Comparison of ENCODE assay signal across 22 cellular contexts in the genomic region with DNA sequence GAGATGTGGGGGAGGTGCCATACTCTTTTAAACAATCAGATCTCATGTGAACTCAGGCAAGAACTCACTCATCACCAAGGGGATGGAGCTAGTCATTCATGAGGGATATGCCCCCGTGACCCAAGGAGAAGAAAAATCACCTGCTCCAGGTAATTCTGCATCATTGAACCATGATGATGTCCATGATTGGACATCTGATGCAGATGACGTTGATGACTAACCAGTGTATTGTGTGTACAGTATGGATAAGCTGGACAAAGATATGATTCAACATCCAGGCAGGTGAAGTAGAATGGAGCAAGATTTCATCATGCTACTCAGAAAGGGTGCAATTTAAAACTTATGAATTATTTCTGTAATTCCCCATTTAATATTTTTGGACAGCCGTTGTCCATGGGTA.
"Had no signal": no experiment of that assay in that cellular context is flagged by ENCODE, and none has a peak within 500 bp of the region (broad histone marks: within the 10 kb centered on the region; RNA-seq: fewer than 3 reads in every experiment).

No MANE protein-coding gene starts in this region.

- H3K4me3 Mint-ChIP-seq: activated CD4-positive, alpha-beta memory T cell treated with anti-CD3 and anti-CD28 coated beads, Interleukin-2, amount 10 ng/mL, durations not matched to agents 7 days and 5 days; activated CD4-positive, alpha-beta T cell treated with anti-CD3 and anti-CD28 coated beads, Interleukin-2, amount 10 ng/mL, durations not matched to agents 24 days and 14 days; activated naive CD4-positive, alpha-beta T cell treated with anti-CD3 and anti-CD28 coated beads, Interleukin-2, amount 10 ng/mL, durations not matched to agents 7 days and 5 days; activated T-cell treated with anti-CD3 and anti-CD28 coated beads, Interleukin-2, amount 50 U/mL, for 72 hours; nephron; stimulated activated effector memory CD8-positive, alpha-beta T cell treated with anti-CD3 and anti-CD28 coated beads, Interleukin-12 subunit alpha, Interleukin-12 subunit beta, amount 100 ng/mL, for 72 hours; stimulated activated naive CD8-positive, alpha-beta T cell treated with anti-CD3 and anti-CD28 coated beads, Interleukin-15, amount 100 ng/mL, for 72 hours had no signal

- H3K4me1 ChIP-seq: esophagus muscularis mucosa, gastrocnemius medialis, pancreas, tibial artery had no signal

- H3K9me3 Mint-ChIP-seq: activated CD4-positive, alpha-beta memory T cell treated with anti-CD3 and anti-CD28 coated beads, Interleukin-2, amount 10 ng/mL, durations not matched to agents 7 days and 5 days; activated CD4-positive, alpha-beta T cell treated with anti-CD3 and anti-CD28 coated beads, Interleukin-2, amount 10 ng/mL, durations not matched to agents 24 days and 14 days; activated naive CD4-positive, alpha-beta T cell treated with anti-CD3 and anti-CD28 coated beads, Interleukin-2, amount 10 ng/mL, durations not matched to agents 7 days and 5 days; nephron; stimulated activated naive CD8-positive, alpha-beta T cell treated with anti-CD3 and anti-CD28 coated beads, Interleukin-15, amount 100 ng/mL, for 72 hours had no signal

- H3K36me3 Mint-ChIP-seq: activated naive CD4-positive, alpha-beta T cell treated with anti-CD3 and anti-CD28 coated beads, Interleukin-2, amount 10 ng/mL, durations not matched to agents 7 days and 5 days; stimulated activated effector memory CD8-positive, alpha-beta T cell treated with anti-CD3 and anti-CD28 coated beads, Interleukin-12 subunit alpha, Interleukin-12 subunit beta, amount 100 ng/mL, for 72 hours had no signal

- ATAC-seq: activated T-cell treated with anti-CD3 and anti-CD28 coated beads, Interleukin-2, amount 50 U/mL, for 72 hours; gastrocnemius medialis; pancreas; right cardiac atrium; stimulated activated effector memory CD8-positive, alpha-beta T cell treated with anti-CD3 and anti-CD28 coated beads, Interleukin-12 subunit alpha, Interleukin-12 subunit beta, amount 100 ng/mL, for 72 hours; stimulated activated naive CD8-positive, alpha-beta T cell treated with anti-CD3 and anti-CD28 coated beads, Interleukin-15, amount 100 ng/mL, for 72 hours had no signal

- H3K27me3 Mint-ChIP-seq: activated CD4-positive, alpha-beta memory T cell treated with anti-CD3 and anti-CD28 coated beads, Interleukin-2, amount 10 ng/mL, durations not matched to agents 7 days and 5 days; activated CD4-positive, alpha-beta T cell treated with anti-CD3 and anti-CD28 coated beads, Interleukin-2, amount 10 ng/mL, durations not matched to agents 24 days and 14 days; activated naive CD4-positive, alpha-beta T cell treated with anti-CD3 and anti-CD28 coated beads, Interleukin-2, amount 10 ng/mL, durations not matched to agents 7 days and 5 days; stimulated activated naive CD8-positive, alpha-beta T cell treated with anti-CD3 and anti-CD28 coated beads, Interleukin-15, amount 100 ng/mL, for 72 hours had no signal

- H3K27me3 ChIP-seq: esophagus muscularis mucosa, gastrocnemius medialis, pancreas, tibial artery had no signal

- H3K27ac ChIP-seq: esophagus muscularis mucosa, gastrocnemius medialis, pancreas, skin epidermis, tibial artery had no signal

- H3K4me1 Mint-ChIP-seq: activated CD4-positive, alpha-beta memory T cell treated with anti-CD3 and anti-CD28 coated beads, Interleukin-2, amount 10 ng/mL, durations not matched to agents 7 days and 5 days; activated CD4-positive, alpha-beta T cell treated with anti-CD3 and anti-CD28 coated beads, Interleukin-2, amount 10 ng/mL, durations not matched to agents 24 days and 14 days; activated naive CD4-positive, alpha-beta T cell treated with anti-CD3 and anti-CD28 coated beads, Interleukin-2, amount 10 ng/mL, durations not matched to agents 7 days and 5 days; nephron; stimulated activated effector memory CD8-positive, alpha-beta T cell treated with anti-CD3 and anti-CD28 coated beads, Interleukin-12 subunit alpha, Interleukin-12 subunit beta, amount 100 ng/mL, for 72 hours; stimulated activated naive CD8-positive, alpha-beta T cell treated with anti-CD3 and anti-CD28 coated beads, Interleukin-15, amount 100 ng/mL, for 72 hours had no signal

- DNase-seq: activated CD4-positive, alpha-beta memory T cell treated with anti-CD3 and anti-CD28 coated beads, Interleukin-2, amount 10 ng/mL, durations not matched to agents 7 days and 5 days; activated CD4-positive, alpha-beta T cell treated with anti-CD3 and anti-CD28 coated beads, Interleukin-2, amount 10 ng/mL, durations not matched to agents 24 days and 14 days; activated effector memory CD4-positive, alpha-beta T cell treated with anti-CD3 and anti-CD28 coated beads, Interleukin-2, amount 50 U/mL, for 16 hours; activated naive CD4-positive, alpha-beta T cell treated with anti-CD3 and anti-CD28 coated beads, Interleukin-2, amount 10 ng/mL, durations not matched to agents 7 days and 5 days; activated T-cell treated with anti-CD3 and anti-CD28 coated beads, Interleukin-2, amount 50 U/mL, for 72 hours; amygdala; caudate nucleus; dermis blood vessel endothelial cell; effector CD8-positive, alpha-beta T cell; gastrocnemius medialis; hippocampal formation; mesenchymal stem cell; pancreas; right cardiac atrium; stimulated activated CD4-positive, alpha-beta T cell treated with anti-CD3 and anti-CD28 coated beads, Interleukin-1b, Interleukin-23, amount 100 ng/mL, for 48 hours; stimulated activated naive CD8-positive, alpha-beta T cell treated with anti-CD3 and anti-CD28 coated beads, Interleukin-15, amount 100 ng/mL, for 72 hours; T-helper 2 cell; tibial artery had no signal

- H3K27ac Mint-ChIP-seq: activated CD4-positive, alpha-beta memory T cell treated with anti-CD3 and anti-CD28 coated beads, Interleukin-2, amount 10 ng/mL, durations not matched to agents 7 days and 5 days; activated CD4-positive, alpha-beta T cell treated with anti-CD3 and anti-CD28 coated beads, Interleukin-2, amount 10 ng/mL, durations not matched to agents 24 days and 14 days; activated naive CD4-positive, alpha-beta T cell treated with anti-CD3 and anti-CD28 coated beads, Interleukin-2, amount 10 ng/mL, durations not matched to agents 7 days and 5 days; activated T-cell treated with anti-CD3 and anti-CD28 coated beads, Interleukin-2, amount 50 U/mL, for 72 hours; nephron; stimulated activated effector memory CD8-positive, alpha-beta T cell treated with anti-CD3 and anti-CD28 coated beads, Interleukin-12 subunit alpha, Interleukin-12 subunit beta, amount 100 ng/mL, for 72 hours; stimulated activated naive CD8-positive, alpha-beta T cell treated with anti-CD3 and anti-CD28 coated beads, Interleukin-15, amount 100 ng/mL, for 72 hours had no signal

- H3K4me3 ChIP-seq: esophagus muscularis mucosa, gastrocnemius medialis, pancreas, skin epidermis, tibial artery had no signal

- H3K9me3 ChIP-seq: esophagus muscularis mucosa, gastrocnemius medialis, pancreas, tibial artery had no signal

- H3K36me3 ChIP-seq: esophagus muscularis mucosa, gastrocnemius medialis, pancreas, tibial artery had no signal
